8 cellular contexts compared by ENCODE assay signal in the genomic region with DNA sequence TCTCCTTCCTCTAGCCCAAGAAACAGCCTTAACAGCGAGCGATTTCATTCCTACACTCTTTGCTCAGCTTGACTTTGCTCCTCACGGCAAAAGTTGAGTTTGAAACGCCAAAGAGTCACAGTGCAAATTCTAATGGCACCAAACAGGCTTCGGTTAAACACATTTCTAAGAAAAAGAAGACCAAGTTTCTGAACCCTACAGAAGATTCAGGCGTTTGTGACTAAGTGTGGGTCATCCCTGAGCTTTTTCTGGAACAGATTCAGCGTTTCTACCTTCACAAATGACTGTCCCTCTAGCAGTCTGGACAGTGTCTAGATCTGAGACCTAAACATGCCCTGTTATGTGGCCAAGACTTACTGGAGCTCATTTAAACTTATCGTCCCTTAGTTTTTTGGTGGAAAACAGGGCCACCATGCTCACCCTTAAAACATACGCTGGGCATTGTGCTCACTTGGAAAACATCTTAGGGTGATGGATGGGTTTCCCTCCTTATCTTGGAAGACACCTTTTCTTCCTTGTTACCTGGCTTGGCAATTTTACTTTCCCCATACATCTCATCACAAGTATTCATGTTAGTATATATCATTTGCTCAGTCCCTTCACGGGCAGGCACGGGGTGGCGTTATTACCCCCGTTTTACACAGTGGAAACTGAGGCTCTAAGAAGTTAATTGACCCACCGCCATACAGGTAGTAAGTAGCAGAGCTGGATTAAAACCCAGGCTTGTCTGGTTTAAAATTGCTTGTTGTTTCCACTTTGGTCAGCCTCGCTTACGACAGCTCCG. TPM values are rescaled to one million over a fixed set of nuclear protein-coding genes. Genes with fewer than 3 reads are reported as not detected.
DNase-seq lines count a peak whose midpoint lies in the region; ATAC-seq and TF ChIP-seq lines count a peak whose summit lies in the region.

No MANE protein-coding gene starts in this region.

- no peaks in the 10 kb centered on the region for H3K36me3 ChIP-seq in Karpas-422 (ENCODE audit: insufficient read depth, low read length)
- no peaks in the 10 kb centered on the region for H3K36me3 ChIP-seq in mesendoderm (ENCODE audit: control insufficient read depth, insufficient read depth, low read length)
- no peaks in the 10 kb centered on the region for H3K36me3 ChIP-seq in vagina

- H4K8ac ChIP-seq in mesendoderm (ENCODE audit: low read depth, low read length), result no peak overlapping the region

- H3K27ac ChIP-seq in Karpas-422 (ENCODE audit: low read length), result no peak overlapping the region
- H3K27ac ChIP-seq in mesendoderm (ENCODE audit: low read depth, low read length), result no peak overlapping the region
- peak overlapping the region; percentile 85 for H3K27ac ChIP-seq in vagina

- H3K4me2 ChIP-seq in Karpas-422 (ENCODE audit: low read depth, low read length, poor library complexity, severe bottlenecking) (peak overlapping the region; percentile 94), mesendoderm (ENCODE audit: low read length) (peak overlapping the region; percentile 93)

- no peaks in the 10 kb centered on the region for H3K27me3 ChIP-seq in Karpas-422 (ENCODE audit: low read length)
- no peaks in the 10 kb centered on the region for H3K27me3 ChIP-seq in mesendoderm (ENCODE audit: insufficient read depth, low read length, poor library complexity)
- no peaks in the 10 kb centered on the region for H3K27me3 ChIP-seq in vagina

- H4K5ac ChIP-seq in mesendoderm (ENCODE audit: low read length), result no peak overlapping the region

- peaks cover 8% of the 10 kb centered on the region; the same call in 1 of the 2 replicates for H4K20me1 ChIP-seq in Karpas-422 (ENCODE audit: insufficient read depth, low read depth, low read length)

- H3K9ac ChIP-seq in Karpas-422 (ENCODE audit: low read length) (peak overlapping the region; percentile 77), mesendoderm (ENCODE audit: low read length) (peak overlapping the region; percentile 95)

- no peaks in the 10 kb centered on the region for H3K79me2 ChIP-seq in Karpas-422 (ENCODE audit: low read length)
- peaks cover 14% of the 10 kb centered on the region for H3K79me2 ChIP-seq in mesendoderm (ENCODE audit: control insufficient read depth, insufficient read depth, low read length)

- H2AFZ ChIP-seq in Karpas-422 (ENCODE audit: low read length), result peak overlapping the region; percentile 97

- H3K9me2 ChIP-seq in Karpas-422 (replicated peaks; ENCODE audit: insufficient read depth, low read length), result no peaks in the 10 kb centered on the region

- no peaks in the 10 kb centered on the region for H3K9me3 ChIP-seq in Karpas-422 (ENCODE audit: low read length)
- no peaks in the 10 kb centered on the region for H3K9me3 ChIP-seq in vagina

- no peak overlapping the region for H3K23ac ChIP-seq in mesendoderm (ENCODE audit: low read length)

- H3K4ac ChIP-seq in mesendoderm (ENCODE audit: low read depth, low read length), result no peak overlapping the region

- WGBS in mesendoderm (ENCODE audit: extremely low coverage, insufficient coverage, low lambda C conversion rate), result no CpG with 5 or more reads among the region's 17 CpGs

- H3K4me1 ChIP-seq in Karpas-422 (ENCODE audit: low read length) (peaks cover 15% of the 10 kb centered on the region), mesendoderm (ENCODE audit: control insufficient read depth, low read depth, low read length) (peaks cover 4% of the 10 kb centered on the region), vagina (peaks cover 57% of the 10 kb centered on the region)

- H2BK120ac ChIP-seq in mesendoderm (ENCODE audit: low read depth, low read length), result no peak overlapping the region

- intact Hi-C loops in vagina (cut with DNase I), result loop anchor here (5.0 kb wide), 1 partner anchor 45 kb away; no protein-coding TSS in a partner anchor

- H2BK15ac ChIP-seq in mesendoderm (replicated peaks; ENCODE audit: low read depth), result no peak overlapping the region

- H3K4me3 ChIP-seq in AG09309 (ENCODE audit: control insufficient read depth, low read depth, low read length) (peak overlapping the region; percentile 67), Karpas-422 (ENCODE audit: low read length) (peak overlapping the region; percentile 88), mesendoderm (ENCODE audit: low read length) (peak overlapping the region; percentile 97), vagina (peak overlapping the region; percentile 87 to 93)

- no peak overlapping the region for H2BK5ac ChIP-seq in mesendoderm (ENCODE audit: low read length)

- ATAC-seq in HG02763 (IDR thresholded peaks at IDR 0.05; ENCODE audit: unreplicated experiment), result no peak

- DNase-seq in AG09309 (ENCODE audit: low read depth), result no peak
- no peak for DNase-seq in Karpas-422
- DNase-seq in cerebellar cortex (ENCODE audit: low spot score), result peak; percentile 42
- no peak for DNase-seq in mesendoderm
- no peak for DNase-seq in vagina (ENCODE audit: extremely low spot score in 2 of 2)
- no peak for DNase-seq in NCI-H2196 (lab: John Stamatoyannopoulos, UW; ENCODE audit: unreplicated experiment)
- no peak for DNase-seq in DMS79 (lab: John Stamatoyannopoulos, UW)

- TF ChIP-seq CTCF in AG09309 (IDR thresholded peaks at IDR 0.05; ENCODE audit: control insufficient read depth, insufficient read depth, low read depth, low read length, missing control alignments) (no peak), vagina (IDR thresholded peaks at IDR 0.05) (no peak)

- H3K18ac ChIP-seq in mesendoderm (ENCODE audit: low read length), result peak overlapping the region; percentile 52

- peak overlapping the region; percentile 99 for H3K56ac ChIP-seq in mesendoderm (ENCODE audit: low read length)

- H2AK5ac ChIP-seq in mesendoderm (ENCODE audit: low read length), result no peak overlapping the region

- peaks cover 17% of the 10 kb centered on the region for H3K79me1 ChIP-seq in mesendoderm (ENCODE audit: low read length)

- no peak for TF ChIP-seq POLR2A in vagina (IDR thresholded peaks at IDR 0.05)

RNA-seq across cellular contexts. Expression of a gene that starts 1.0 kb away (rescaled TPM):
- total RNA-seq in Karpas-422 (2014; rRNA removed; shearing (Covaris generic); ENCODE audit: low replicate concordance), result 3.0 and 3.7 TPM in 2 replicates
- polyA plus RNA-seq in mesendoderm (2013, experiment 1 of 2), result 29.8 TPM
- 29.2 TPM for polyA plus RNA-seq in mesendoderm (2013, experiment 2 of 2)
- total RNA-seq in vagina, result 38.8 TPM
